8 cellular contexts compared by ENCODE assay signal in the genomic region with DNA sequence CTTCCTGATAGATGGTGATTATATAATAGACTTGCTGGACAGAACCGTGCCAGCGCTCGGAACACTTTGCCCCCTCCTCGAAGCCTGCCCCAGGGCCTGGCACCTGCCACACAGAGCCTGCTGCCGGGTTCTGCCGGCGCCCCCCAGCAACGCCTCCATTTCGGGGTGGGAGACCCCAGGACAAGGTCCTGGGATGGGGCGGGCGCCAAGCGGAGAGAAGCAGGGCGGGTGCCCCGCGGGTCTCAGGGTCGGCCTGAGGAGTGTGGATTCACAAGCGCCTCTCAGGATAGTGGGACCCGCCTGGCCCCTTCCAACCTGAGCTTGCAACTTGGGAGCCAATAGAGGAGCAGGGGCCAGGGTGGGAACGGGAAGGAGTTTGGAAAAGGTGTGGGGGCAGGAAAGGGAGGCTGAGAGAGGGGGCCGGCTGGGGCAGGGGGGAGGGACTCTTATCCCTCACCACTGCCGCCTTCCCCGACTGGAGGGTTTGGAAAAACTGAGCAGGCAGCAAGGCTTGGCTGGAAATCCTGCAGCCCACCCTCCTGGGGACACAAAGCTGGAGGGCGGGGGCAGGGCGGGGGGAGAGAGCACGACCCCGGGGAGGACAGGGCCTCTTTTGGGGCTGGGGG. TPM values are rescaled to one million over a fixed set of nuclear protein-coding genes. Genes with fewer than 3 reads are reported as not detected.
DNase-seq lines count a peak whose midpoint lies in the region; ATAC-seq and TF ChIP-seq lines count a peak whose summit lies in the region.

No MANE protein-coding gene starts in this region.

- H3K23ac ChIP-seq in neuronal stem cell (ENCODE audit: low read depth, low read length, poor library complexity): no peak overlapping the region

- H3K18ac ChIP-seq in neuronal stem cell (ENCODE audit: low read length): peak overlapping the region; percentile 96

- peak; percentile 8 for ATAC-seq in activated T-helper 17 cell treated with anti-CD3 and anti-CD28 coated beads, Interleukin-2, amount 50 U/mL, for 72 hours (replicated peaks)
- no peak for ATAC-seq in GM21515 (IDR thresholded peaks at IDR 0.05; ENCODE audit: unreplicated experiment)

- POLR2A ChIA-PET in AG04449 (lab: Yijun Ruan, JAX): interaction anchor here (0.6 to 3.5 kb wide), 6 partner anchors 16 to 173 kb away, joined by 3 to 43 read pairs (median 4); a partner anchor contains a TSS

- peak overlapping the region; percentile 74 for H2BK120ac ChIP-seq in neuronal stem cell (ENCODE audit: low read depth, low read length)

- no peak overlapping the region for H4K91ac ChIP-seq in neuronal stem cell (ENCODE audit: low read depth, low read length, poor library complexity)

- H3K14ac ChIP-seq in neuronal stem cell (ENCODE audit: low read length): no peak overlapping the region

- peaks cover 20 to 30% of the 10 kb centered on the region in 2 donors for H3K4me1 ChIP-seq in neuronal stem cell (ENCODE audit: control insufficient read depth in 2 of 2, insufficient read depth in 1 of 2, low read depth in 1 of 2, low read length in 2 of 2)

- H3K27me3 Mint-ChIP-seq in activated T-helper 17 cell treated with anti-CD3 and anti-CD28 coated beads, Interleukin-2, amount 50 U/mL, for 72 hours: no peaks in the 10 kb centered on the region

- TF ChIP-seq CTCF in AG04449 (IDR thresholded peaks at IDR 0.05; ENCODE audit: insufficient read depth, low read length, missing control alignments) (no peak), fibroblast of villous mesenchyme (IDR thresholded peaks at IDR 0.05; ENCODE audit: insufficient read depth, low read depth, low read length) (no peak), GM13976 (IDR thresholded peaks at IDR 0.05; ENCODE audit: borderline replicate concordance, control extremely low read depth, extremely low read depth, insufficient read depth, missing control alignments) (no peak)

- H4K8ac ChIP-seq in neuronal stem cell (ENCODE audit: low read depth, low read length): no peak overlapping the region

- peak overlapping the region; percentile 93 for H2AFZ ChIP-seq in neuronal stem cell (ENCODE audit: low read length)

- H2BK5ac ChIP-seq in neuronal stem cell (ENCODE audit: low read length): peak overlapping the region; percentile 93

- CTCF ChIA-PET in AG04449 (lab: Yijun Ruan, JAX): interaction anchor here (0.9 to 10.4 kb wide), 20 partner anchors 8 to 268 kb away, joined by 3 to 108 read pairs (median 6); a partner anchor contains a TSS

- peak overlapping the region; percentile 59 for H2BK15ac ChIP-seq in neuronal stem cell (ENCODE audit: low read length)

- no CpG with 5 or more reads among the region's 26 CpGs for WGBS in neuronal stem cell (ENCODE audit: extremely low coverage in 2 of 2, insufficient read length in 2 of 2, insufficient replicate concordance in 1 of 2), 2 donors

- peak overlapping the region; percentile 82 for H3K9ac ChIP-seq in neuronal stem cell (ENCODE audit: low read depth, low read length, poor library complexity)

- H3K4me2 ChIP-seq in neuronal stem cell (ENCODE audit: insufficient read depth, low read length, poor library complexity, severe bottlenecking): peak overlapping the region; percentile 93

- H3K79me1 ChIP-seq in neuronal stem cell (ENCODE audit: low read depth, low read length): peaks cover 9% of the 10 kb centered on the region

- peak overlapping the region; percentile 91 for H3K27ac ChIP-seq in neuronal stem cell (replicated peaks; ENCODE audit: low read length)

- H3K4me3 ChIP-seq in AG04449 (ENCODE audit: low read depth, low read length) (peak overlapping the region; percentile 72), GM08714 (ENCODE audit: low read length) (peak overlapping the region; percentile 68), fibroblast of villous mesenchyme (ENCODE audit: low read depth, low read length) (peak overlapping the region; percentile 77), neuronal stem cell (ENCODE audit: low read length in 2 of 2) (peak overlapping the region; percentile 60 to 92)

- peaks cover 15% of the 10 kb centered on the region for H3K36me3 Mint-ChIP-seq in activated T-helper 17 cell treated with anti-CD3 and anti-CD28 coated beads, Interleukin-2, amount 50 U/mL, for 72 hours (ENCODE audit: low read depth)

- no peak for DNase-seq in AG04449 (ENCODE audit: low read depth, low spot score)
- peak; percentile 52 for DNase-seq in NCI-H2227 treated with DMSO at 0.1 percent for 48 hours (lab: John Stamatoyannopoulos, UW)
- DNase-seq in fibroblast of villous mesenchyme (ENCODE audit: low read depth): peak; percentile 65
- DNase-seq in neuronal stem cell (ENCODE audit: low spot score): no peak
- no peak for DNase-seq in GM13976 (ENCODE audit: low spot score)

- no peaks in the 10 kb centered on the region for H3K36me3 ChIP-seq in neuronal stem cell (replicated peaks in 1 of 2; ENCODE audit: control insufficient read depth in 2 of 2, insufficient read depth in 2 of 2, low read length in 2 of 2)

- in situ Hi-C loops in GM13976 (cut with MboI; ENCODE audit: low sequenced_read_pairs, unreplicated experiment): no loop called here

- H3K4me1 Mint-ChIP-seq in activated T-helper 17 cell treated with anti-CD3 and anti-CD28 coated beads, Interleukin-2, amount 50 U/mL, for 72 hours: peaks cover 11% of the 10 kb centered on the region

- peak overlapping the region; percentile 63 for H2BK12ac ChIP-seq in neuronal stem cell (ENCODE audit: low read length)

- no peak overlapping the region for H3K4ac ChIP-seq in neuronal stem cell (ENCODE audit: low read length)

- peak overlapping the region; percentile 88 for H3K27ac Mint-ChIP-seq in activated T-helper 17 cell treated with anti-CD3 and anti-CD28 coated beads, Interleukin-2, amount 50 U/mL, for 72 hours

- H3K4me3 Mint-ChIP-seq in activated T-helper 17 cell treated with anti-CD3 and anti-CD28 coated beads, Interleukin-2, amount 50 U/mL, for 72 hours: peak overlapping the region; percentile 98

- peak overlapping the region; percentile 85 for H2AK5ac ChIP-seq in neuronal stem cell (ENCODE audit: low read depth, low read length)

- peaks cover 0 to 8% (median 5%) of the 10 kb centered on the region in 3 experiments for H3K27me3 ChIP-seq in neuronal stem cell (ENCODE audit: control insufficient read depth in 3 of 3, insufficient read depth in 3 of 3, low read depth in 1 of 3, low read length in 3 of 3)

- no peaks in the 10 kb centered on the region for H3K9me3 ChIP-seq in neuronal stem cell (replicated peaks in 1 of 2; ENCODE audit: control insufficient read depth in 2 of 2, insufficient read depth in 1 of 2, low read depth in 1 of 2, low read length in 2 of 2)

- H3K9me3 Mint-ChIP-seq in activated T-helper 17 cell treated with anti-CD3 and anti-CD28 coated beads, Interleukin-2, amount 50 U/mL, for 72 hours: no peaks in the 10 kb centered on the region

RNA-seq across cellular contexts. Expression of a gene that starts 3.3 kb away (rescaled TPM):
- total RNA-seq in activated T-helper 17 cell treated with anti-CD3 and anti-CD28 coated beads, Interleukin-2, amount 50 U/mL, for 72 hours: 10 to 100 TPM; 30.2 to 49.6 TPM
- total RNA-seq in fibroblast of villous mesenchyme: 28.9 and 29.0 TPM in 2 replicates
- polyA plus RNA-seq in neuronal stem cell (2013, experiment 1 of 2): 32.8 TPM
- 34.6 TPM for polyA plus RNA-seq in neuronal stem cell (2013, experiment 2 of 2)

RNA-seq across cellular contexts. Expression of a gene that starts 27.1 kb away (rescaled TPM):
- total RNA-seq in activated T-helper 17 cell treated with anti-CD3 and anti-CD28 coated beads, Interleukin-2, amount 50 U/mL, for 72 hours: 1 to 10 TPM in 1 of 2 donors, under 1 TPM in 1; 0.43 to 7.1 TPM
- total RNA-seq in fibroblast of villous mesenchyme: not detected in 2 replicates
- 0.50 TPM for polyA plus RNA-seq in neuronal stem cell (2013, experiment 1 of 2)
- polyA plus RNA-seq in neuronal stem cell (2013, experiment 2 of 2): 0.47 TPM

RNA-seq across cellular contexts. Expression of a gene that starts 42.6 kb away (rescaled TPM):
- under 1 TPM in 1 of 2 donors, not detected in 1; 0.98 TPM for total RNA-seq in activated T-helper 17 cell treated with anti-CD3 and anti-CD28 coated beads, Interleukin-2, amount 50 U/mL, for 72 hours
- not detected in 2 replicates for total RNA-seq in fibroblast of villous mesenchyme
- polyA plus RNA-seq in neuronal stem cell (2013, experiment 1 of 2): not detected
- 0.06 TPM for polyA plus RNA-seq in neuronal stem cell (2013, experiment 2 of 2)

RNA-seq across cellular contexts. Expression of a gene that starts 45.3 kb away (rescaled TPM):
- total RNA-seq in activated T-helper 17 cell treated with anti-CD3 and anti-CD28 coated beads, Interleukin-2, amount 50 U/mL, for 72 hours: 10 to 100 TPM in 1 of 2 donors, 1 to 10 TPM in 1; 8.0 to 20.2 TPM
- not detected in 2 replicates for total RNA-seq in fibroblast of villous mesenchyme
- polyA plus RNA-seq in neuronal stem cell (2013, experiment 1 of 2): not detected
- not detected for polyA plus RNA-seq in neuronal stem cell (2013, experiment 2 of 2)

Comparison
In these comparisons a context has a peak if more than half of its experiments do, and no peak if none do; other contexts are left out.
1. DNase-seq: peak in NCI-H2227 treated with DMSO at 0.1 percent for 48 hours (single experiment) and fibroblast of villous mesenchyme (single experiment); none in AG04449 (single experiment), neuronal stem cell (single experiment) and GM13976 (single experiment).
2. Peak in every context shown above with its lines, with median percentiles within 50 percentile points of each other: H3K4me3 ChIP-seq.